ENCODE assay signal across 8 cellular contexts in genomic region chr1:109776911-109777310, GRCh38. TPM values are rescaled to one million over a fixed set of nuclear protein-coding genes. Genes with fewer than 3 reads are reported as not detected.
DNase-seq lines count a peak whose midpoint lies in the region; ATAC-seq lines count a peak whose summit lies in the region.

No MANE protein-coding gene starts in this region.

- peak; percentile 90 for DNase-seq in AG08395 (ENCODE audit: low spot score)
- peak; percentile 52 for DNase-seq in Jurkat, Clone E6-1 (ENCODE audit: low read depth, low spot score)
- DNase-seq in RKO (ENCODE audit: low spot score) = peak; percentile 68
- peak; percentile 60 for DNase-seq in activated T-helper 1 cell treated with Interleukin-2 at 50 U/mL for 16 hours (ENCODE audit: low read depth)
- peak; percentile 83 for DNase-seq in fibroblast of peridontal ligament (ENCODE audit: extremely low read depth)
- DNase-seq in neuronal stem cell (ENCODE audit: low spot score) = peak; percentile 85
- DNase-seq in superior temporal gyrus (ENCODE audit: extremely low spot score) = peak; percentile 95

- peak; percentile 74 for ATAC-seq in GM18909 (IDR thresholded peaks at IDR 0.05; ENCODE audit: poor library complexity, unreplicated experiment)

- H3K9ac ChIP-seq in neuronal stem cell (ENCODE audit: low read depth, low read length, poor library complexity) = no peak overlapping the region

- H3K4me3 ChIP-seq in Jurkat, Clone E6-1 (ENCODE audit: low read length) = no peak overlapping the region
- H3K4me3 ChIP-seq in neuronal stem cell (ENCODE audit: low read length in 2 of 2) = no peak overlapping the region

- H2BK5ac ChIP-seq in neuronal stem cell (ENCODE audit: low read length) = no peak overlapping the region

- no peak overlapping the region for H2AK5ac ChIP-seq in neuronal stem cell (ENCODE audit: low read depth, low read length)

- peak overlapping the region; percentile 65 for H2AFZ ChIP-seq in neuronal stem cell (ENCODE audit: low read length)

- no CpG with 5 or more reads among the region's 4 CpGs for WGBS in neuronal stem cell (ENCODE audit: extremely low coverage in 2 of 2, insufficient read length in 2 of 2, insufficient replicate concordance in 1 of 2), 2 donors

- peaks cover 4 to 9% of the 10 kb centered on the region in 2 donors for H3K9me3 ChIP-seq in neuronal stem cell (replicated peaks in 1 of 2; ENCODE audit: control insufficient read depth in 2 of 2, insufficient read depth in 1 of 2, low read depth in 1 of 2, low read length in 2 of 2)

- H3K4me2 ChIP-seq in neuronal stem cell (ENCODE audit: insufficient read depth, low read length, poor library complexity, severe bottlenecking) = no peak overlapping the region

- no peak overlapping the region for H3K27ac ChIP-seq in neuronal stem cell (replicated peaks; ENCODE audit: low read length)

- H2BK12ac ChIP-seq in neuronal stem cell (ENCODE audit: low read length) = no peak overlapping the region

- H4K8ac ChIP-seq in neuronal stem cell (ENCODE audit: low read depth, low read length) = no peak overlapping the region

- H3K14ac ChIP-seq in neuronal stem cell (ENCODE audit: low read length) = no peak overlapping the region

- H2BK15ac ChIP-seq in neuronal stem cell (ENCODE audit: low read length) = no peak overlapping the region

- peaks cover 0 to 4% of the 10 kb centered on the region in 2 donors for H3K4me1 ChIP-seq in neuronal stem cell (ENCODE audit: control insufficient read depth in 2 of 2, insufficient read depth in 1 of 2, low read depth in 1 of 2, low read length in 2 of 2)

- H3K27me3 ChIP-seq in neuronal stem cell (ENCODE audit: control insufficient read depth in 3 of 3, insufficient read depth in 3 of 3, low read depth in 1 of 3, low read length in 3 of 3) = peaks cover 0 to 19% (median 0%) of the 10 kb centered on the region in 3 experiments

- H3K4ac ChIP-seq in neuronal stem cell (ENCODE audit: low read length) = no peak overlapping the region

- H3K23ac ChIP-seq in neuronal stem cell (ENCODE audit: low read depth, low read length, poor library complexity) = no peak overlapping the region

- no peak overlapping the region for H4K91ac ChIP-seq in neuronal stem cell (ENCODE audit: low read depth, low read length, poor library complexity)

- no peaks in the 10 kb centered on the region for H3K36me3 ChIP-seq in neuronal stem cell (replicated peaks in 1 of 2; ENCODE audit: control insufficient read depth in 2 of 2, insufficient read depth in 2 of 2, low read length in 2 of 2)

- H3K79me1 ChIP-seq in neuronal stem cell (ENCODE audit: low read depth, low read length) = no peaks in the 10 kb centered on the region

- peak overlapping the region; percentile 5 for H3K18ac ChIP-seq in neuronal stem cell (ENCODE audit: low read length)

- no peak overlapping the region for H2BK120ac ChIP-seq in neuronal stem cell (ENCODE audit: low read depth, low read length)

RNA-seq across cellular contexts. Expression of gene EPS8L3, which starts 13.2 kb away (rescaled TPM):
- not detected for polyA plus RNA-seq in Jurkat, Clone E6-1 (2012; ENCODE audit: insufficient read depth, insufficient read length)
- polyA plus RNA-seq in neuronal stem cell (2013, experiment 1 of 2) = not detected
- polyA plus RNA-seq in neuronal stem cell (2013, experiment 2 of 2) = 0.03 TPM

RNA-seq across cellular contexts. Expression of gene GSTM3, which starts 36.1 kb away (rescaled TPM):
- 140 TPM for polyA plus RNA-seq in Jurkat, Clone E6-1 (2012; ENCODE audit: insufficient read depth, insufficient read length)
- polyA plus RNA-seq in neuronal stem cell (2013, experiment 1 of 2) = 29.3 TPM
- polyA plus RNA-seq in neuronal stem cell (2013, experiment 2 of 2) = 29.7 TPM
